9 cellular contexts compared by ENCODE assay signal in the genomic region with DNA sequence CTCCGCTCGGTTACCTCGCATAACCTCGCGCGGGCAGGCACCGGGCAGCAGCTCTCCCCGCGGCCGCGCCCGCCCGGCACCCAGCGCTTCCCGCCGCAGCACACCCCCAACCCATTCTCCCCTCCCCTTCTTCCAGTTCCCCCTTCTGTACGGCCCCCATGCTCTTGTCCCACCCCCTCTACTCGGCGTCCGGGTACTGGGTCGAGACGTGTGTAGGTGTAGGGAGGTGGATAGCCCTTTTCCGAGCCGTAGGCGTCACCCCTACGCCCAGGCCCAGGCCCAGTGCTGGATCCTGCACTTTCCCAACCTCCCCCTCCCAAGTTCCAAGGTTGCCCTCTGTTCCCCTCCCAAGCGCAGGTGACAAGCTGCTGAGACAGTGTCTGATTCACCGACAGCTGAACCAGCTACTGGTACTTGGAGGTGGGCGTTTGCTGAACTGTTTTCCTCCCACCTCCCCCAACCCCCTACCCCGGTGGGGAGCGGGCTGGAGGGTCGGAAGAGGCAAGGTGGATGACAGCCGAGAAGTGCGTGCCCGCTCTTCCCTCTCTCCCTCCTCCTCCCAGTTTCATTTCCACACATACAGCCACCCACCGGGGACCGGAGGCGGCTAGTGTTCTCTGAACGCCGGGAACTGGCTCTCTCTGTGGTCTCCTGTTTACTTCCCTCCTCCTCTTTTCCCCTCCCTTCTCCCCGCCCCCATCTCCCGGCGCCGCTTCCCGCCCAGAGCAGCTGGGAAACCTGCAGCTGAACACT. TPM values are rescaled to one million over a fixed set of nuclear protein-coding genes. Genes with fewer than 3 reads are reported as not detected.
DNase-seq lines count a peak whose midpoint lies in the region; ATAC-seq, FAIRE-seq and TF ChIP-seq lines count a peak whose summit lies in the region.
"Had no signal": no experiment of that assay in that cellular context is flagged by ENCODE, and none has a peak within 500 bp of the region (broad histone marks: within the 10 kb centered on the region; RNA-seq: fewer than 3 reads in every experiment).

No MANE protein-coding gene starts in this region.

- H2AFZ ChIP-seq in PC-3 (ENCODE audit: low read length), result peak overlapping the region; percentile 86

- no peak for FAIRE-seq in frontal cortex (lab: Jason Lieb, UNC)
- FAIRE-seq: colon had no signal

- CTCF ChIA-PET in PC-3 (lab: Charles Lee), result interaction anchor here (0.5 kb wide), 1 partner anchor 75 kb away, joined by 3 read pairs; no protein-coding TSS in a partner anchor

- POLR2A ChIA-PET in PC-3 (lab: Charles Lee; ENCODE audit: unreplicated experiment), result no interaction called here

- 0% methylated on average over 38 of the region's 45 CpGs for WGBS in HUES64
- WGBS in thymus, result under 1% methylated on average over 45 of the region's 45 CpGs

- H3K9me3 Mint-ChIP-seq in neural crest cell, result no peaks in the 10 kb centered on the region

- no peaks in the 10 kb centered on the region for H3K36me3 Mint-ChIP-seq in neural crest cell (ENCODE audit: low read depth)

- no peaks in the 10 kb centered on the region for H3K9me2 ChIP-seq in PC-3 (replicated peaks; ENCODE audit: low read length)

- DNase-seq in COR-L47 (lab: John Stamatoyannopoulos, UW) (peak; percentile 83), PC-3 (peak; percentile 52), frontal cortex (ENCODE audit: low spot score in 2 of 2) (peak; percentile 67 to 71), neural crest cell (ENCODE audit: low read depth, low spot score) (peak; percentile 61)
- DNase-seq in activated naive CD4-positive, alpha-beta T cell treated with Interleukin-2 at 50 U/mL for 16 hours, result peak; percentile 71

- H3K27me3 Mint-ChIP-seq in neural crest cell (ENCODE audit: low read depth), result peaks cover 51% of the 10 kb centered on the region

- no peaks in the 10 kb centered on the region for H3K79me2 ChIP-seq in PC-3 (ENCODE audit: low read length)

- ATAC-seq in GM19455 (IDR thresholded peaks at IDR 0.05; ENCODE audit: unreplicated experiment), result peak; percentile 16
- ATAC-seq in PC-3, result peak; percentile 33

- H3K4me1 ChIP-seq in HUES64 (ENCODE audit: insufficient read depth, low read length), result peaks cover 14% of the 10 kb centered on the region
- H3K4me1 ChIP-seq in PC-3 (ENCODE audit: insufficient read depth, low read length), result peaks cover 28% of the 10 kb centered on the region
- H3K4me1 ChIP-seq in thymus (ENCODE audit: control insufficient read depth, insufficient read depth, low read length), result peaks cover 30% of the 10 kb centered on the region

- H3K27ac Mint-ChIP-seq in neural crest cell (ENCODE audit: unreplicated experiment), result peak overlapping the region; percentile 63

- intact Hi-C loops in PC-3 (cut with micrococcal nuclease), result loop anchor here (5.0 to 10.0 kb wide), 2 partner anchors 163 to 184 kb away; partner anchors contain the start of gene SMC5

- no peaks in the 10 kb centered on the region for H3F3A ChIP-seq in PC-3 (ENCODE audit: low read length, unreplicated experiment)

- peak overlapping the region; percentile 97 for H3K4me2 ChIP-seq in PC-3 (ENCODE audit: low read length)

- peak overlapping the region; percentile 89 for H3K4me3 Mint-ChIP-seq in neural crest cell

- H3K36me3 ChIP-seq in HUES64 (ENCODE audit: insufficient read depth, low read length) (no peaks in the 10 kb centered on the region), PC-3 (ENCODE audit: low read depth, low read length) (no peaks in the 10 kb centered on the region), thymus (ENCODE audit: control insufficient read depth, insufficient read depth) (no peaks in the 10 kb centered on the region)

- H3K9ac ChIP-seq in HUES64 (ENCODE audit: low read depth, low read length), result peak overlapping the region; percentile 90
- peak overlapping the region; percentile 62 for H3K9ac ChIP-seq in PC-3 (ENCODE audit: low read length)

- H3K9me3 ChIP-seq in HUES64 (ENCODE audit: insufficient read depth, low read depth, low read length), result no peaks in the 10 kb centered on the region
- H3K9me3 ChIP-seq in PC-3 (ENCODE audit: low read length), result no peaks in the 10 kb centered on the region
- no peaks in the 10 kb centered on the region for H3K9me3 ChIP-seq in thymus (ENCODE audit: control insufficient read depth)

- H3K27me3 ChIP-seq in HUES64 (ENCODE audit: insufficient read depth, low read length), result peaks cover 34% of the 10 kb centered on the region
- no peaks in the 10 kb centered on the region for H3K27me3 ChIP-seq in PC-3 (ENCODE audit: low read length)
- H3K27me3 ChIP-seq in thymus (ENCODE audit: control insufficient read depth, insufficient read depth), result peaks cover 23% of the 10 kb centered on the region

- no TSS peak for BruUV-seq in PC-3 (replicated peaks; lab: Mats Ljungman, UMichigan)

- H3K4me3 ChIP-seq in HUES64 (ENCODE audit: low read length) (peak overlapping the region; percentile 86), PC-3 (ENCODE audit: low read length) (peak overlapping the region; percentile 72), thymus (ENCODE audit: low read length) (peak overlapping the region; percentile 64)

- peak overlapping the region; percentile 99; the same call in 1 of the 2 replicates for H3K27ac ChIP-seq in HUES64 (ENCODE audit: low read depth, low read length)
- peak overlapping the region; percentile 75 for H3K27ac ChIP-seq in PC-3 (ENCODE audit: low read length)
- peak overlapping the region; percentile 98 for H3K27ac ChIP-seq in thymus (ENCODE audit: low read depth)

- H4K20me1 ChIP-seq in PC-3 (ENCODE audit: low read length), result no peaks in the 10 kb centered on the region

- peaks cover 38% of the 10 kb centered on the region for H3K4me1 Mint-ChIP-seq in neural crest cell

- TF ChIP-seq CTCF in PC-3 (conservative IDR thresholded peaks at IDR 0.05; ENCODE audit: low read depth, low read length) (no peak), neural crest cell (conservative IDR thresholded peaks at IDR 0.05) (no peak)

RNA-seq across cellular contexts. Expression of gene KLF9, which starts 6.0 kb away (rescaled TPM):
- polyA plus RNA-seq in HUES64 (2013, experiment 1 of 2), result 0.10 TPM
- 0.25 TPM for polyA plus RNA-seq in HUES64 (2013, experiment 2 of 2)
- total RNA-seq in PC-3 (2014; rRNA removed) (0.35 and 0.44 TPM in 2 replicates), frontal cortex (9.8 TPM), neural crest cell (0.19 and 0.20 TPM in 2 replicates)
- polyA plus RNA-seq in thymus, result 35.3 TPM

Comparison
In these comparisons a context has a peak if more than half of its experiments do, and no peak if none do; other contexts are left out.
1. Peak in every context shown above with its lines: DNase-seq, ATAC-seq, H3K4me3 ChIP-seq and H3K27ac ChIP-seq.